16 cellular contexts compared by ENCODE assay signal in the genomic region with DNA sequence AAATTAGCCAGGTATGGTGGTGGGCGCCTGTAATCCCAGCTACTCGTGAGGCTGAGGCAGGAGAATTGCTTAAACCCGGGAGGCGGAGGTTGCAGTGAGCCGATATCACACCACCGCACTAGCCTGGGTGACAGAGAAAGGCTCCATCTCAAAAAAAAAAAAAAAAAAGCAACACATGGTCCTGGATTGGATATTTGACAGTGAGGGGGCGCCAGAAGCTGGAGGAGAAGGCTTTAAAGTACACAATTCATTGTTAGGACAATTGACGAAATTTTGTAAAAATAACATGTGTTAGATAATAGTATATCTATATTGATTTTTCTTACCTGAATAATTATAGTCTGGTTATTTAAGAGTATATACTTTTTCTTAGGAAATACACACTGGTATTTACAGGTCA.
"Had no signal": no experiment of that assay in that cellular context is flagged by ENCODE, and none has a peak within 500 bp of the region (broad histone marks: within the 10 kb centered on the region; RNA-seq: fewer than 3 reads in every experiment).

No MANE protein-coding gene starts in this region.

- H3K27ac ChIP-seq: lower lobe of right lung, pancreas, stomach, uterus had no signal

- H3K4me3 Mint-ChIP-seq: activated CD4-positive, alpha-beta memory T cell treated with anti-CD3 and anti-CD28 coated beads, Interleukin-2, amount 10 ng/mL, durations not matched to agents 7 days and 5 days; activated naive CD4-positive, alpha-beta T cell treated with anti-CD3 and anti-CD28 coated beads, Interleukin-2, amount 50 U/mL, for 24 hours; activated T-helper 1 cell treated with anti-CD3 and anti-CD28 coated beads, Interleukin-12 subunit alpha, Interleukin-12 subunit beta, Interleukin-2, Interleukin-4 antibody, amounts not matched to agents 30 ng/mL and 10 ng/mL and 1 ng/mL, durations not matched to agents 14 hours and 24 hours and 36 hours; brain had no signal

- DNase-seq: activated CD4-positive, alpha-beta memory T cell treated with anti-CD3 and anti-CD28 coated beads, Interleukin-2, amount 10 ng/mL, durations not matched to agents 7 days and 5 days; activated CD4-positive, alpha-beta T cell treated with anti-CD3 and anti-CD28 coated beads for 1 hour; activated CD8-positive, alpha-beta memory T cell treated with anti-CD3 and anti-CD28 coated beads, Interleukin-2, amount 50 U/mL, for 48 hours; amygdala; left cardiac atrium; lower lobe of right lung; midbrain; pancreas; stimulated activated CD4-positive, alpha-beta T cell treated with anti-CD3 and anti-CD28 coated beads, Interleukin-15, amount 100 ng/mL, for 24 hours; stomach; T-helper 2 cell; uterus had no signal

- H3K4me1 ChIP-seq: lower lobe of right lung, pancreas, uterus had no signal

- H3K27me3 Mint-ChIP-seq: activated naive CD4-positive, alpha-beta T cell treated with anti-CD3 and anti-CD28 coated beads, Interleukin-2, amount 50 U/mL, for 24 hours; brain had no signal

- H3K36me3 Mint-ChIP-seq: activated naive CD4-positive, alpha-beta T cell treated with anti-CD3 and anti-CD28 coated beads, Interleukin-2, amount 50 U/mL, for 24 hours; brain had no signal

- ATAC-seq: esophagus mucosa, left cardiac atrium, lower lobe of right lung, pancreas had no signal

- H3K4me3 ChIP-seq: lower lobe of right lung, pancreas, stomach, uterus had no signal

- H3K27me3 ChIP-seq: pancreas, stomach, uterus had no signal

- H3K4me1 Mint-ChIP-seq: activated naive CD4-positive, alpha-beta T cell treated with anti-CD3 and anti-CD28 coated beads, Interleukin-2, amount 50 U/mL, for 24 hours; brain had no signal

- H3K9me3 ChIP-seq: lower lobe of right lung, pancreas, stomach, uterus had no signal

- H3K9me3 Mint-ChIP-seq: activated CD4-positive, alpha-beta memory T cell treated with anti-CD3 and anti-CD28 coated beads, Interleukin-2, amount 10 ng/mL, durations not matched to agents 7 days and 5 days; activated naive CD4-positive, alpha-beta T cell treated with anti-CD3 and anti-CD28 coated beads, Interleukin-2, amount 50 U/mL, for 24 hours; activated T-helper 1 cell treated with anti-CD3 and anti-CD28 coated beads, Interleukin-12 subunit alpha, Interleukin-12 subunit beta, Interleukin-2, Interleukin-4 antibody, amounts not matched to agents 30 ng/mL and 10 ng/mL and 1 ng/mL, durations not matched to agents 14 hours and 24 hours and 36 hours; brain had no signal

- H3K27ac Mint-ChIP-seq: activated CD4-positive, alpha-beta memory T cell treated with anti-CD3 and anti-CD28 coated beads, Interleukin-2, amount 10 ng/mL, durations not matched to agents 7 days and 5 days; activated naive CD4-positive, alpha-beta T cell treated with anti-CD3 and anti-CD28 coated beads, Interleukin-2, amount 50 U/mL, for 24 hours; activated T-helper 1 cell treated with anti-CD3 and anti-CD28 coated beads, Interleukin-12 subunit alpha, Interleukin-12 subunit beta, Interleukin-2, Interleukin-4 antibody, amounts not matched to agents 30 ng/mL and 10 ng/mL and 1 ng/mL, durations not matched to agents 14 hours and 24 hours and 36 hours; brain had no signal

- H3K36me3 ChIP-seq: lower lobe of right lung, pancreas, stomach, uterus had no signal
